In the genomic region with DNA sequence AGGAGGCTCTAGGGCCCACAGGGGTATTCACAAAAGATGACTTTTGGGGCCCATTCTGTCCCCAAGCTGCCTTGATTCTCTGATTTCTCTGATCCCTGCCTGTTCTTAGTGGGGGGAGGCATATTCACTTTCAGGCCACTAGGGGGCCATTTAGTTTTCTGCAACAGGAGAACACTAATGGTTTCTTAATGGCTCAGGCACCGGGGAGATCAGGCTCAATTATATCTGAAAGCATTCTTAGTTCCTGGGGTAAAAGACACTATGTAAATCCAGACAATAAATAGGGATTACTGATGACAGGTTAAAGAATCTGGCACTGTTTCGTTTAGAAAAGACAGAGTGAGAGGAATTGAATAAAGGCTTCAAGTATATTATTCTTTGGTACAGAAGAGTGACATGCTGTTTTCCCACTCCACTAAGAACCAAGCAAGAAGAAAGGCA, we compare ENCODE assay signal across 1 cellular context.
TF ChIP-seq lines count a peak whose summit lies in the region.

No MANE protein-coding gene starts in this region.

TF ChIP-seq in K562, 482 proteins besides CTCF, POLR2A, EP300 and RAD21 (continued from another document):
- TF ChIP-seq, protein P1, sequence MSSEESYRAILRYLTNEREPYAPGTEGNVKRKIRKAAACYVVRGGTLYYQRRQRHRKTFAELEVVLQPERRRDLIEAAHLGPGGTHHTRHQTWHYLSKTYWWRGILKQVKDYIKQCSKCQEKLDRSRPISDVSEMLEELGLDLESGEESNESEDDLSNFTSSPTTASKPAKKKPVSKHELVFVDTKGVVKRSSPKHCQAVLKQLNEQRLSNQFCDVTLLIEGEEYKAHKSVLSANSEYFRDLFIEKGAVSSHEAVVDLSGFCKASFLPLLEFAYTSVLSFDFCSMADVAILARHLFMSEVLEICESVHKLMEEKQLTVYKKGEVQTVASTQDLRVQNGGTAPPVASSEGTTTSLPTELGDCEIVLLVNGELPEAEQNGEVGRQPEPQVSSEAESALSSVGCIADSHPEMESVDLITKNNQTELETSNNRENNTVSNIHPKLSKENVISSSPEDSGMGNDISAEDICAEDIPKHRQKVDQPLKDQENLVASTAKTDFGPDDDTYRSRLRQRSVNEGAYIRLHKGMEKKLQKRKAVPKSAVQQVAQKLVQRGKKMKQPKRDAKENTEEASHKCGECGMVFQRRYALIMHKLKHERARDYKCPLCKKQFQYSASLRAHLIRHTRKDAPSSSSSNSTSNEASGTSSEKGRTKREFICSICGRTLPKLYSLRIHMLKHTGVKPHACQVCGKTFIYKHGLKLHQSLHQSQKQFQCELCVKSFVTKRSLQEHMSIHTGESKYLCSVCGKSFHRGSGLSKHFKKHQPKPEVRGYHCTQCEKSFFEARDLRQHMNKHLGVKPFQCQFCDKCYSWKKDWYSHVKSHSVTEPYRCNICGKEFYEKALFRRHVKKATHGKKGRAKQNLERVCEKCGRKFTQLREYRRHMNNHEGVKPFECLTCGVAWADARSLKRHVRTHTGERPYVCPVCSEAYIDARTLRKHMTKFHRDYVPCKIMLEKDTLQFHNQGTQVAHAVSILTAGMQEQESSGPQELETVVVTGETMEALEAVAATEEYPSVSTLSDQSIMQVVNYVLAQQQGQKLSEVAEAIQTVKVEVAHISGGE (CRISPR knock-in tag; IDR thresholded peaks at IDR 0.05): no peak
- TF ChIP-seq RFX5 (IDR thresholded peaks at IDR 0.05; ENCODE audit: low read depth, low read length): no peak
- peak; percentile 70 for TF ChIP-seq ZNF766 (CRISPR knock-in tag; conservative IDR thresholded peaks at IDR 0.05)
- TF ChIP-seq, protein P2, sequence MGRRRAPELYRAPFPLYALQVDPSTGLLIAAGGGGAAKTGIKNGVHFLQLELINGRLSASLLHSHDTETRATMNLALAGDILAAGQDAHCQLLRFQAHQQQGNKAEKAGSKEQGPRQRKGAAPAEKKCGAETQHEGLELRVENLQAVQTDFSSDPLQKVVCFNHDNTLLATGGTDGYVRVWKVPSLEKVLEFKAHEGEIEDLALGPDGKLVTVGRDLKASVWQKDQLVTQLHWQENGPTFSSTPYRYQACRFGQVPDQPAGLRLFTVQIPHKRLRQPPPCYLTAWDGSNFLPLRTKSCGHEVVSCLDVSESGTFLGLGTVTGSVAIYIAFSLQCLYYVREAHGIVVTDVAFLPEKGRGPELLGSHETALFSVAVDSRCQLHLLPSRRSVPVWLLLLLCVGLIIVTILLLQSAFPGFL (CRISPR knock-in tag; IDR thresholded peaks at IDR 0.05): no peak
- no peak for TF ChIP-seq JUNB (CRISPR knock-in tag; conservative IDR thresholded peaks at IDR 0.05)
- TF ChIP-seq, protein P3, sequence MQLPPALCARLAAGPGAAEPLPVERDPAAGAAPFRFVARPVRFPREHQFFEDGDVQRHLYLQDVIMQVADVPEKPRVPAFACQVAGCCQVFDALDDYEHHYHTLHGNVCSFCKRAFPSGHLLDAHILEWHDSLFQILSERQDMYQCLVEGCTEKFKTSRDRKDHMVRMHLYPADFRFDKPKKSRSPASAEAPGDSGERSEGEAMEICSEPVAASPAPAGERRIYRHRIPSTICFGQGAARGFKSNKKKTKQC (CRISPR knock-in tag; IDR thresholded peaks at IDR 0.05): no peak
- peak; percentile 54; the same call in 1 of the 2 replicates for TF ChIP-seq SMC3 (conservative IDR thresholded peaks at IDR 0.05; ENCODE audit: insufficient read depth, low read depth, low read length)
- TF ChIP-seq, protein P4, sequence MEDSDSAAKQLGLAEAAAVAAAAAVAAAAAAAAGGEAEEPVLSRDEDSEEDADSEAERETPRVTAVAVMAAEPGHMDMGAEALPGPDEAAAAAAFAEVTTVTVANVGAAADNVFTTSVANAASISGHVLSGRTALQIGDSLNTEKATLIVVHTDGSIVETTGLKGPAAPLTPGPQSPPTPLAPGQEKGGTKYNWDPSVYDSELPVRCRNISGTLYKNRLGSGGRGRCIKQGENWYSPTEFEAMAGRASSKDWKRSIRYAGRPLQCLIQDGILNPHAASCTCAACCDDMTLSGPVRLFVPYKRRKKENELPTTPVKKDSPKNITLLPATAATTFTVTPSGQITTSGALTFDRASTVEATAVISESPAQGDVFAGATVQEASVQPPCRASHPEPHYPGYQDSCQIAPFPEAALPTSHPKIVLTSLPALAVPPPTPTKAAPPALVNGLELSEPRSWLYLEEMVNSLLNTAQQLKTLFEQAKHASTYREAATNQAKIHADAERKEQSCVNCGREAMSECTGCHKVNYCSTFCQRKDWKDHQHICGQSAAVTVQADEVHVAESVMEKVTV (CRISPR knock-in tag; IDR thresholded peaks at IDR 0.05): peak; percentile 45; the same call in 1 of the 2 replicates
- peak; percentile 18; the same call in 1 of the 2 replicates for TF ChIP-seq SP1 (CRISPR knock-in tag; IDR thresholded peaks at IDR 0.05)
- no peak for TF ChIP-seq NCOA6 (IDR thresholded peaks at IDR 0.05)
- TF ChIP-seq, protein P5, sequence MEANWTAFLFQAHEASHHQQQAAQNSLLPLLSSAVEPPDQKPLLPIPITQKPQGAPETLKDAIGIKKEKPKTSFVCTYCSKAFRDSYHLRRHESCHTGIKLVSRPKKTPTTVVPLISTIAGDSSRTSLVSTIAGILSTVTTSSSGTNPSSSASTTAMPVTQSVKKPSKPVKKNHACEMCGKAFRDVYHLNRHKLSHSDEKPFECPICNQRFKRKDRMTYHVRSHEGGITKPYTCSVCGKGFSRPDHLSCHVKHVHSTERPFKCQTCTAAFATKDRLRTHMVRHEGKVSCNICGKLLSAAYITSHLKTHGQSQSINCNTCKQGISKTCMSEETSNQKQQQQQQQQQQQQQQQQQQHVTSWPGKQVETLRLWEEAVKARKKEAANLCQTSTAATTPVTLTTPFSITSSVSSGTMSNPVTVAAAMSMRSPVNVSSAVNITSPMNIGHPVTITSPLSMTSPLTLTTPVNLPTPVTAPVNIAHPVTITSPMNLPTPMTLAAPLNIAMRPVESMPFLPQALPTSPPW (CRISPR knock-in tag; IDR thresholded peaks at IDR 0.05): peak; percentile 60
- TF ChIP-seq ZNF3 (CRISPR knock-in tag; IDR thresholded peaks at IDR 0.05): no peak
- no peak for TF ChIP-seq SAFB (IDR thresholded peaks at IDR 0.05; ENCODE audit: borderline replicate concordance, low read depth, low read length)
- no peak for TF ChIP-seq ELF1 (tag; IDR thresholded peaks at IDR 0.05)
- TF ChIP-seq, protein P6, sequence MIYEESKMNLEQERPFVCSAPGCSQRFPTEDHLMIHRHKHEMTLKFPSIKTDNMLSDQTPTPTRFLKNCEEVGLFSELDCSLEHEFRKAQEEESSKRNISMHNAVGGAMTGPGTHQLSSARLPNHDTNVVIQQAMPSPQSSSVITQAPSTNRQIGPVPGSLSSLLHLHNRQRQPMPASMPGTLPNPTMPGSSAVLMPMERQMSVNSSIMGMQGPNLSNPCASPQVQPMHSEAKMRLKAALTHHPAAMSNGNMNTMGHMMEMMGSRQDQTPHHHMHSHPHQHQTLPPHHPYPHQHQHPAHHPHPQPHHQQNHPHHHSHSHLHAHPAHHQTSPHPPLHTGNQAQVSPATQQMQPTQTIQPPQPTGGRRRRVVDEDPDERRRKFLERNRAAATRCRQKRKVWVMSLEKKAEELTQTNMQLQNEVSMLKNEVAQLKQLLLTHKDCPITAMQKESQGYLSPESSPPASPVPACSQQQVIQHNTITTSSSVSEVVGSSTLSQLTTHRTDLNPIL (CRISPR knock-in tag; IDR thresholded peaks at IDR 0.05): no peak
- TF ChIP-seq SNIP1 (IDR thresholded peaks at IDR 0.05; ENCODE audit: low read depth): no peak
- 0 out of 2 replicates have a peak, but pooled peaks have one; percentile 20 for TF ChIP-seq JUN (IDR thresholded peaks at IDR 0.05; ENCODE audit: borderline replicate concordance, low read depth, low read length)
- TF ChIP-seq JUN (CRISPR knock-in tag; IDR thresholded peaks at IDR 0.05; ENCODE audit: borderline replicate concordance): no peak
- TF ChIP-seq ILF3 (IDR thresholded peaks at IDR 0.05; ENCODE audit: borderline replicate concordance): no peak
- no peak for TF ChIP-seq HDAC1 (IDR thresholded peaks at IDR 0.05)
- TF ChIP-seq ZNF146 (CRISPR knock-in tag; IDR thresholded peaks at IDR 0.05; ENCODE audit: unreplicated experiment): no peak
- TF ChIP-seq POLR2G (IDR thresholded peaks at IDR 0.05; ENCODE audit: low read depth, low read length): no peak
- TF ChIP-seq RHOXF2B (CRISPR knock-in tag; conservative IDR thresholded peaks at IDR 0.05): no peak
- TF ChIP-seq PTTG1 (tag; IDR thresholded peaks at IDR 0.05; ENCODE audit: low read depth): no peak
- no peak for TF ChIP-seq CBFA2T2 (conservative IDR thresholded peaks at IDR 0.05)
- TF ChIP-seq, protein P7, sequence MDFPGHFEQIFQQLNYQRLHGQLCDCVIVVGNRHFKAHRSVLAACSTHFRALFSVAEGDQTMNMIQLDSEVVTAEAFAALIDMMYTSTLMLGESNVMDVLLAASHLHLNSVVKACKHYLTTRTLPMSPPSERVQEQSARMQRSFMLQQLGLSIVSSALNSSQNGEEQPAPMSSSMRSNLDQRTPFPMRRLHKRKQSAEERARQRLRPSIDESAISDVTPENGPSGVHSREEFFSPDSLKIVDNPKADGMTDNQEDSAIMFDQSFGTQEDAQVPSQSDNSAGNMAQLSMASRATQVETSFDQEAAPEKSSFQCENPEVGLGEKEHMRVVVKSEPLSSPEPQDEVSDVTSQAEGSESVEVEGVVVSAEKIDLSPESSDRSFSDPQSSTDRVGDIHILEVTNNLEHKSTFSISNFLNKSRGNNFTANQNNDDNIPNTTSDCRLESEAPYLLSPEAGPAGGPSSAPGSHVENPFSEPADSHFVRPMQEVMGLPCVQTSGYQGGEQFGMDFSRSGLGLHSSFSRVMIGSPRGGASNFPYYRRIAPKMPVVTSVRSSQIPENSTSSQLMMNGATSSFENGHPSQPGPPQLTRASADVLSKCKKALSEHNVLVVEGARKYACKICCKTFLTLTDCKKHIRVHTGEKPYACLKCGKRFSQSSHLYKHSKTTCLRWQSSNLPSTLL (IDR thresholded peaks at IDR 0.05): no peak
- no peak for TF ChIP-seq CREB1 (IDR thresholded peaks at IDR 0.05)
- TF ChIP-seq CREB1 (CRISPR knock-in tag; IDR thresholded peaks at IDR 0.05): no peak
- TF ChIP-seq ZNF311 (CRISPR knock-in tag; IDR thresholded peaks at IDR 0.05): no peak
- TF ChIP-seq, protein P8, sequence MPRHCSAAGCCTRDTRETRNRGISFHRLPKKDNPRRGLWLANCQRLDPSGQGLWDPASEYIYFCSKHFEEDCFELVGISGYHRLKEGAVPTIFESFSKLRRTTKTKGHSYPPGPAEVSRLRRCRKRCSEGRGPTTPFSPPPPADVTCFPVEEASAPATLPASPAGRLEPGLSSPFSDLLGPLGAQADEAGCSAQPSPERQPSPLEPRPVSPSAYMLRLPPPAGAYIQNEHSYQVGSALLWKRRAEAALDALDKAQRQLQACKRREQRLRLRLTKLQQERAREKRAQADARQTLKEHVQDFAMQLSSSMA (CRISPR knock-in tag; IDR thresholded peaks at IDR 0.05): no peak
- no peak for TF ChIP-seq TGIF2 (CRISPR knock-in tag; IDR thresholded peaks at IDR 0.05)
- TF ChIP-seq ZNF644 (tag; IDR thresholded peaks at IDR 0.05; ENCODE audit: low read depth): no peak
- TF ChIP-seq YY1 (IDR thresholded peaks at IDR 0.05; ENCODE audit: borderline replicate concordance in 1 of 3, control insufficient read depth in 1 of 3, extremely low read depth in 1 of 3, insufficient read depth in 3 of 3, insufficient read length in 1 of 3, insufficient replicate concordance in 2 of 3, low read depth in 1 of 3, low read length in 2 of 3): peak in 1 of 3 experiments; percentile 26
- TF ChIP-seq L3MBTL2 (IDR thresholded peaks at IDR 0.05): peak; percentile 39; the same call in 1 of the 2 replicates
- TF ChIP-seq KDM2B (CRISPR knock-in tag; IDR thresholded peaks at IDR 0.05): no peak
- TF ChIP-seq FOXK2 (conservative IDR thresholded peaks at IDR 0.05 in 1 of 2, IDR thresholded peaks at IDR 0.05 in 1 of 2; ENCODE audit: low read depth in 2 of 2): no peak
- peak; percentile 52; the same call in 1 of the 2 replicates for TF ChIP-seq XRCC5 (IDR thresholded peaks at IDR 0.05; ENCODE audit: low read depth, low read length)
- TF ChIP-seq ETV1 (tag; conservative IDR thresholded peaks at IDR 0.05; ENCODE audit: low read depth): no peak
- TF ChIP-seq NRF1 (conservative IDR thresholded peaks at IDR 0.05 in 1 of 2, IDR thresholded peaks at IDR 0.05 in 1 of 2): no peak
- TF ChIP-seq, protein P9, sequence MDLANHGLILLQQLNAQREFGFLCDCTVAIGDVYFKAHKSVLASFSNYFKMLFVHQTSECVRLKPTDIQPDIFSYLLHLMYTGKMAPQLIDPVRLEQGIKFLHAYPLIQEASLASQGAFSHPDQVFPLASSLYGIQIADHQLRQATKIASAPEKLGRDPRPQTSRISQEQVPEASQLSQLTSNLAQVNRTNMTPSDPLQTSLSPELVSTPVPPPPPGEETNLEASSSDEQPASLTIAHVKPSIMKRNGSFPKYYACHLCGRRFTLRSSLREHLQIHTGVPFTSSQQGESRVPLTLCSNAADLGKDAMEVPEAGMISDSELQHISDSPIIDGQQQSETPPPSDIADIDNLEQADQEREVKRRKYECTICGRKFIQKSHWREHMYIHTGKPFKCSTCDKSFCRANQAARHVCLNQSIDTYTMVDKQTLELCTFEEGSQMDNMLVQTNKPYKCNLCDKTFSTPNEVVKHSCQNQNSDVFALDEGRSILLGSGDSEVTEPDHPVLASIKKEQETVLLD (IDR thresholded peaks at IDR 0.05): no peak
TF ChIP-seq in K562: peak in this region for 18.
